In the genomic region with DNA sequence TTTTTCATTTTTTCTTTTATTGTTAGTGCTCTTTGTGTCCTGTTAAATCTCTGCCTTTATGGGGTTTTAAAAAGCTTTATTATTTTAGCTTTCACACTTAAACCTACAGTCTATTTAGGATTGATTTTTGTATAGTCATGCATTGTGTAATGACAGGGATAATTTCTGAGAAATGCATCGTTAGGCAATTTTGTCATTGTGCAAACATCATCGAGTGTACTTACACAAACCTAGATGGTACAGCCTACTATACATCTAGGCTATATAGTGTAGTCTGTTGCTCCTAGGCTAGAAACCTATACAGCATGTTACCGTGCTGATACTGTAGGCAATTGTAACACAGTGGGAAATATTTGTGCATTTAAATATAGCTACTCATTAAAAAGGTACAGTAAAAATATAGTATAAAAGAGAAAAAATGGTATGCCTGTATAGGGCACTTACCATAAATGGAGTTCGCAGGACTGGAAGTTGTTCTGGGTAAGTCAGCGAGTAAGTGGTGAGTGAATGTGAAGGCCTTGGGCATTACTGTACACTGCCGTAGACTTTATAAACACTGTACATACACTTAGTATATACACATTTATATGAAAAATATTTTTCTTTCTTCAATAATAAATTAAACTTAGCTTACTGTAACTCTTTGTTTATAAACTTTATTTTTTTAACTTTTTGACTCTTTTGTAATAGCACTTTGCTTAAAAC, we compare ENCODE assay signal across 18 cellular contexts. TPM values are rescaled to one million over a fixed set of nuclear protein-coding genes. Genes with fewer than 3 reads are reported as not detected.
A peak's percentile ranks its signal among the peaks of the same experiment; 100 is the strongest.
DNase-seq lines count a peak whose midpoint lies in the region; ATAC-seq, FAIRE-seq and TF ChIP-seq lines count a peak whose summit lies in the region.
"Had no signal": no experiment of that assay in that cellular context is flagged by ENCODE, and none has a peak within 500 bp of the region (broad histone marks: within the 10 kb centered on the region; RNA-seq: fewer than 3 reads in every experiment).

No MANE protein-coding gene starts in this region.

- no peak overlapping the region for H3K27ac ChIP-seq in PC-3 (ENCODE audit: low read length)
- H3K27ac ChIP-seq in stomach = peak overlapping the region in 1 of 5 donors; percentile 22
- H3K27ac ChIP-seq: sigmoid colon, thyroid gland, VCaP had no signal

- TF ChIP-seq CTCF in PC-3 (conservative IDR thresholded peaks at IDR 0.05; ENCODE audit: low read depth, low read length) = no peak
- no peak for TF ChIP-seq CTCF in stomach (IDR thresholded peaks at IDR 0.05)

- ATAC-seq in left ventricle myocardium superior = peak; percentile 45
- no peak for ATAC-seq in left cardiac atrium
- no peak for ATAC-seq in PC-3

- POLR2A ChIA-PET in PC-3 (lab: Charles Lee; ENCODE audit: unreplicated experiment) = no interaction called here

- peaks cover 14% of the 10 kb centered on the region for H3K4me1 ChIP-seq in PC-3 (ENCODE audit: insufficient read depth, low read length)
- peaks cover 0 to 52% (median 13%) of the 10 kb centered on the region in 4 donors for H3K4me1 ChIP-seq in stomach
- H3K4me1 ChIP-seq: thyroid gland had no signal

- WGBS in stomach, 5 donors = 74 to 93% (median 90%) methylated on average over 6 of the region's 6 CpGs

- no peaks in the 10 kb centered on the region for H3K9me2 ChIP-seq in PC-3 (replicated peaks; ENCODE audit: low read length)

- intact Hi-C loops in left ventricle myocardium superior (cut with micrococcal nuclease) = no loop called here
- intact Hi-C loops in left cardiac atrium (cut with DNase I) = no loop called here
- intact Hi-C loops in PC-3 (cut with micrococcal nuclease) = no loop called here
- intact Hi-C loops in stomach (cut with DNase I; ENCODE audit: low total_unique reads) = no loop called here

- no peak overlapping the region for H3K4me2 ChIP-seq in PC-3 (ENCODE audit: low read length)

- no peak for TF ChIP-seq POLR2A in stomach (IDR thresholded peaks at IDR 0.05)

- BruUV-seq in PC-3 (replicated peaks; lab: Mats Ljungman, UMichigan) = no TSS peak

- H3K9ac ChIP-seq in PC-3 (ENCODE audit: low read length) = no peak overlapping the region

- DNase-seq in left ventricle myocardium superior (no peak), left cardiac atrium (no peak), PC-3 (peak; percentile 1), frontal cortex (ENCODE audit: low spot score in 2 of 2) (no peak), stomach (no peak), inferior parietal cortex (ENCODE audit: extremely low spot score) (no peak)
- DNase-seq in effector CD8-positive, alpha-beta T cell (lab: John Stamatoyannopoulos, UW) = no peak
- no peak for DNase-seq in stimulated activated CD4-positive, alpha-beta T cell treated with anti-CD3 and anti-CD28 coated beads, Interleukin-4, amount 100 ng/mL, for 4 hours
- DNase-seq: Caco-2; GDM1; glutamatergic neuron; immature natural killer cell; NCI-H1105; nucleus accumbens; sigmoid colon; stimulated activated CD4-positive, alpha-beta T cell treated with anti-CD3 and anti-CD28 coated beads, Interleukin-4, amount 100 ng/mL, for 1 hour; thyroid gland had no signal

- peaks cover 59% of the 10 kb centered on the region for H3K79me2 ChIP-seq in PC-3 (ENCODE audit: low read length)

- no peaks in the 10 kb centered on the region for H3F3A ChIP-seq in PC-3 (ENCODE audit: low read length, unreplicated experiment)

- peaks cover 4% of the 10 kb centered on the region; the same call in 1 of the 2 replicates for H3K36me3 ChIP-seq in PC-3 (ENCODE audit: low read depth, low read length)
- no peaks in the 10 kb centered on the region for H3K36me3 ChIP-seq in stomach
- H3K36me3 ChIP-seq: sigmoid colon, thyroid gland had no signal

- CTCF ChIA-PET in PC-3 (lab: Charles Lee) = no interaction called here

- TF ChIP-seq EP300 in stomach (IDR thresholded peaks at IDR 0.05) = no peak

- H3K4me3 ChIP-seq in PC-3 (ENCODE audit: low read length) (no peak overlapping the region), stomach (no peak overlapping the region)
- H3K4me3 ChIP-seq: sigmoid colon, thyroid gland had no signal

- H3K27me3 ChIP-seq in PC-3 (ENCODE audit: low read length) (no peaks in the 10 kb centered on the region), stomach (no peaks in the 10 kb centered on the region)
- H3K27me3 ChIP-seq: sigmoid colon, thyroid gland had no signal

- H3K9me3 ChIP-seq in PC-3 (ENCODE audit: low read length) (no peaks in the 10 kb centered on the region), stomach (no peaks in the 10 kb centered on the region)
- H3K9me3 ChIP-seq: Caco-2, sigmoid colon, thyroid gland had no signal

- FAIRE-seq in frontal cortex (lab: Jason Lieb, UNC) = peak; percentile 74

- peaks cover 25% of the 10 kb centered on the region for H4K20me1 ChIP-seq in PC-3 (ENCODE audit: low read length)

- no peak overlapping the region for H2AFZ ChIP-seq in PC-3 (ENCODE audit: low read length)

RNA-seq across cellular contexts. Expression of a gene that starts 16.0 kb away (rescaled TPM):
- total RNA-seq in left ventricle myocardium superior (68.2 TPM), left cardiac atrium (10 to 100 TPM; 27.8 to 31.3 TPM), PC-3 (2014; rRNA removed) (13.6 and 13.8 TPM in 2 replicates), frontal cortex (48.5 TPM), stomach (10 to 100 TPM in 2 of 5 donors, 1 to 10 TPM in 3; 7.0 to 16.5 (median 9.6) TPM)
- 1 to 10 TPM; 6.9 to 9.5 (median 7.3) TPM for polyA plus RNA-seq in stomach

RNA-seq across cellular contexts. Expression of a gene that starts 34.4 kb away (rescaled TPM):
- 33.2 TPM for total RNA-seq in left ventricle myocardium superior
- 10 to 100 TPM; 32.2 to 32.6 TPM for total RNA-seq in left cardiac atrium
- 96.8 and 121 TPM in 2 replicates for total RNA-seq in PC-3 (2014; rRNA removed)
- total RNA-seq in frontal cortex = 62.0 TPM
- total RNA-seq in stomach = 10 to 100 TPM; 15.4 to 39.7 (median 26.3) TPM
- 10 to 100 TPM in 1 of 3 donors, 1 to 10 TPM in 2; 4.9 to 12.5 (median 7.5) TPM for polyA plus RNA-seq in stomach
